In genomic region chr2:215511454-215512346, GRCh38 we compare ENCODE assay signal across 23 cellular contexts.
"Had no signal": no experiment of that assay in that cellular context is flagged by ENCODE, and none has a peak within 500 bp of the region (broad histone marks: within the 10 kb centered on the region; RNA-seq: fewer than 3 reads in every experiment).

No MANE protein-coding gene starts in this region.

- H3K27ac ChIP-seq: dorsolateral prefrontal cortex, left lung, neural progenitor cell, ovary, psoas muscle, skin epidermis, suprapubic skin, transverse colon, uterus had no signal

- H3K4me1 Mint-ChIP-seq: activated CD4-positive, alpha-beta T cell treated with anti-CD3 and anti-CD28 coated beads, Interleukin-2, amount 10 ng/mL, durations not matched to agents 24 days and 14 days had no signal

- H3K4me3 Mint-ChIP-seq: activated CD4-positive, alpha-beta T cell treated with anti-CD3 and anti-CD28 coated beads, Interleukin-2, amount 10 ng/mL, durations not matched to agents 24 days and 14 days; activated CD8-positive, alpha-beta T cell treated with anti-CD3 and anti-CD28 coated beads for 36 hours; activated naive CD4-positive, alpha-beta T cell treated with anti-CD3 and anti-CD28 coated beads for 36 hours; activated T-cell treated with anti-CD3 and anti-CD28 coated beads, Interleukin-2, amount 50 U/mL, for 24 hours; naive B cell; neural progenitor cell; stimulated activated naive CD8-positive, alpha-beta T cell treated with anti-CD3 and anti-CD28 coated beads, Interleukin-15, amount 100 ng/mL, for 72 hours had no signal

- H3K27me3 ChIP-seq: dorsolateral prefrontal cortex, left lung, neural progenitor cell, ovary, suprapubic skin, transverse colon, uterus had no signal

- H3K4me1 ChIP-seq: neural progenitor cell, psoas muscle, suprapubic skin, uterus had no signal

- H3K36me3 ChIP-seq: left lung, neural progenitor cell, ovary, suprapubic skin, transverse colon, uterus had no signal

- H3K9me3 Mint-ChIP-seq: activated CD4-positive, alpha-beta T cell treated with anti-CD3 and anti-CD28 coated beads, Interleukin-2, amount 10 ng/mL, durations not matched to agents 24 days and 14 days; activated CD8-positive, alpha-beta T cell treated with anti-CD3 and anti-CD28 coated beads for 36 hours; activated naive CD4-positive, alpha-beta T cell treated with anti-CD3 and anti-CD28 coated beads for 36 hours; activated T-cell treated with anti-CD3 and anti-CD28 coated beads, Interleukin-2, amount 50 U/mL, for 24 hours; activated T-helper 2 cell treated with anti-CD3 and anti-CD28 coated beads, Interferon-gamma antibody, Interleukin-2, Interleukin-4, amounts not matched to agents 10 μg/mL and 5 μg/mL and 100 μg/mL, durations not matched to agents 14 hours and 24 hours and 36 hours; neural progenitor cell; stimulated activated naive CD8-positive, alpha-beta T cell treated with anti-CD3 and anti-CD28 coated beads, Interleukin-15, amount 100 ng/mL, for 72 hours had no signal

- H3K9ac ChIP-seq: neural progenitor cell had no signal

- H3K4me2 ChIP-seq: neural progenitor cell had no signal

- H3K9me3 ChIP-seq: left lung, ovary, psoas muscle, suprapubic skin, transverse colon, uterus had no signal

- H3K27me3 Mint-ChIP-seq: activated CD8-positive, alpha-beta T cell treated with anti-CD3 and anti-CD28 coated beads for 36 hours; stimulated activated naive CD8-positive, alpha-beta T cell treated with anti-CD3 and anti-CD28 coated beads, Interleukin-15, amount 100 ng/mL, for 72 hours had no signal

- DNase-seq: activated CD4-positive, alpha-beta T cell treated with anti-CD3 and anti-CD28 coated beads, Interleukin-2, amount 10 ng/mL, durations not matched to agents 24 days and 14 days; activated CD8-positive, alpha-beta T cell treated with anti-CD3 and anti-CD28 coated beads for 36 hours; activated naive CD4-positive, alpha-beta T cell treated with anti-CD3 and anti-CD28 coated beads for 36 hours; activated T-cell treated with anti-CD3 and anti-CD28 coated beads, Interleukin-2, amount 50 U/mL, for 24 hours; dorsolateral prefrontal cortex; erythroblast; hypothalamus; islet precursor cell; naive B cell; ovary; psoas muscle; right cardiac atrium; stimulated activated CD4-positive, alpha-beta T cell treated with anti-CD3 and anti-CD28 coated beads, Interleukin-15, amount 100 ng/mL, for 24 hours; stimulated activated CD4-positive, alpha-beta T cell treated with anti-CD3 and anti-CD28 coated beads, Interleukin-2, amount 100 ng/mL, for 48 hours; stimulated activated naive CD8-positive, alpha-beta T cell treated with anti-CD3 and anti-CD28 coated beads, Interleukin-15, amount 100 ng/mL, for 72 hours; T1000; transverse colon; uterus had no signal

- H3K27ac Mint-ChIP-seq: activated CD4-positive, alpha-beta T cell treated with anti-CD3 and anti-CD28 coated beads, Interleukin-2, amount 10 ng/mL, durations not matched to agents 24 days and 14 days; activated CD8-positive, alpha-beta T cell treated with anti-CD3 and anti-CD28 coated beads for 36 hours; activated naive CD4-positive, alpha-beta T cell treated with anti-CD3 and anti-CD28 coated beads for 36 hours; activated T-cell treated with anti-CD3 and anti-CD28 coated beads, Interleukin-2, amount 50 U/mL, for 24 hours; activated T-helper 2 cell treated with anti-CD3 and anti-CD28 coated beads, Interferon-gamma antibody, Interleukin-2, Interleukin-4, amounts not matched to agents 10 μg/mL and 5 μg/mL and 100 μg/mL, durations not matched to agents 14 hours and 24 hours and 36 hours; neural progenitor cell; stimulated activated naive CD8-positive, alpha-beta T cell treated with anti-CD3 and anti-CD28 coated beads, Interleukin-15, amount 100 ng/mL, for 72 hours had no signal

- H3K4me3 ChIP-seq: dorsolateral prefrontal cortex, left lung, neural progenitor cell, ovary, psoas muscle, skin epidermis, suprapubic skin, transverse colon, uterus had no signal

- ATAC-seq: activated CD8-positive, alpha-beta T cell treated with anti-CD3 and anti-CD28 coated beads for 36 hours; left lung; psoas muscle; right cardiac atrium; stimulated activated naive CD8-positive, alpha-beta T cell treated with anti-CD3 and anti-CD28 coated beads, Interleukin-15, amount 100 ng/mL, for 72 hours had no signal

- H2AFZ ChIP-seq: neural progenitor cell had no signal

- H3K36me3 Mint-ChIP-seq: naive B cell, neural progenitor cell had no signal
